In the genomic region with DNA sequence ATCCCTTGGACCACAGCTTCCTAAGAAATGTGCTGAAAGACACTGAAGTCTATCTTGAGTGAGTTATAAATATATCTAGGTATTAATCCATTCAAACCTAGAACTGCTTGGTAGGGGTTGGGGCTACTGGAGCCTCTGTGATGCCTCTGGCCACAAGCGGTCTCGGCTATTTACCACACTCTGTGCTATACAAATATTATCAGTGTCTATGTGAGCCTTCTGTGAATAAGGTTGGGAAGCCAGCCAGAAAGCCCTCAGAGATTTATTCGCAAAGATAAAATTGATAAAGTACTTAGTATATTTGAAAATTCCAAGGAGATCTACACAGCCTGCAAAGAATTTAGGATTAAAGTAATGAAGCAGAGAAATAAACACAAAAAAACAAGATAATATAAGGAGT, we compare ENCODE assay signal across 19 cellular contexts. TPM values are rescaled to one million over a fixed set of nuclear protein-coding genes. Genes with fewer than 3 reads are reported as not detected.
"Had no signal": no experiment of that assay in that cellular context is flagged by ENCODE, and none has a peak within 500 bp of the region (broad histone marks: within the 10 kb centered on the region; RNA-seq: fewer than 3 reads in every experiment).

No MANE protein-coding gene starts in this region.

- H3K4me1 Mint-ChIP-seq: memory B cell had no signal

- H3K36me3 Mint-ChIP-seq: memory B cell; natural killer cell treated with Interleukin-12 subunit alpha and Interleukin-12 subunit beta and Interleukin-15 and Interleukin-18, amount 100 ng/mL, for 72 hours had no signal

- H3K27me3 Mint-ChIP-seq: memory B cell, progenitor cell of endocrine pancreas had no signal

- H3K27ac Mint-ChIP-seq: dendritic cell treated with granulocyte-macrophage colony-stimulating factor and Interleukin-4, amounts not matched to agents 40 ng/mL and 50 ng/mL, for 4 days; effector memory CD8-positive, alpha-beta T cell; memory B cell; natural killer cell treated with Interleukin-12 subunit alpha and Interleukin-12 subunit beta and Interleukin-15 and Interleukin-18, amount 100 ng/mL, for 72 hours; progenitor cell of endocrine pancreas had no signal

- H3K27me3 ChIP-seq: esophagus muscularis mucosa, hepatocyte, pancreas had no signal

- H3K4me3 Mint-ChIP-seq: dendritic cell treated with granulocyte-macrophage colony-stimulating factor and Interleukin-4, amounts not matched to agents 40 ng/mL and 50 ng/mL, for 4 days; effector memory CD8-positive, alpha-beta T cell; memory B cell; natural killer cell treated with Interleukin-12 subunit alpha and Interleukin-12 subunit beta and Interleukin-15 and Interleukin-18, amount 100 ng/mL, for 72 hours had no signal

- H3K9me3 ChIP-seq: esophagus muscularis mucosa, lower lobe of right lung, pancreas had no signal

- H3K4me1 ChIP-seq: esophagus muscularis mucosa, lower lobe of right lung, pancreas had no signal

- H3K9me3 Mint-ChIP-seq: dendritic cell treated with granulocyte-macrophage colony-stimulating factor and Interleukin-4, amounts not matched to agents 40 ng/mL and 50 ng/mL, for 4 days had no signal

- H3K4me3 ChIP-seq: esophagus muscularis mucosa, hepatocyte, left ventricle myocardium inferior, lower lobe of right lung, pancreas, smooth muscle cell had no signal

- H3K27ac ChIP-seq: epithelial cell of prostate, esophagus muscularis mucosa, hepatocyte, left ventricle myocardium inferior, lower lobe of right lung, pancreas had no signal

- DNase-seq: effector memory CD8-positive, alpha-beta T cell; kidney; left cardiac atrium; left ventricle myocardium inferior; lower lobe of right lung; occipital lobe; pancreas; right cardiac atrium; stimulated activated CD4-positive, alpha-beta T cell treated with anti-CD3 and anti-CD28 coated beads, Interleukin-2, amount 100 ng/mL, for 48 hours; stimulated activated naive CD4-positive, alpha-beta T cell treated with Interleukin-2 at 50 U/mL for 16 hours; trophoblast cell had no signal

RNA-seq across cellular contexts. Expression of a gene that starts 41.4 kb away (rescaled TPM):
- total RNA-seq: natural killer cell treated with Interleukin-12 subunit alpha and Interleukin-12 subunit beta and Interleukin-15 and Interleukin-18, amount 100 ng/mL, for 72 hours had no signal
